8 cellular contexts compared by ENCODE assay signal in the genomic region with DNA sequence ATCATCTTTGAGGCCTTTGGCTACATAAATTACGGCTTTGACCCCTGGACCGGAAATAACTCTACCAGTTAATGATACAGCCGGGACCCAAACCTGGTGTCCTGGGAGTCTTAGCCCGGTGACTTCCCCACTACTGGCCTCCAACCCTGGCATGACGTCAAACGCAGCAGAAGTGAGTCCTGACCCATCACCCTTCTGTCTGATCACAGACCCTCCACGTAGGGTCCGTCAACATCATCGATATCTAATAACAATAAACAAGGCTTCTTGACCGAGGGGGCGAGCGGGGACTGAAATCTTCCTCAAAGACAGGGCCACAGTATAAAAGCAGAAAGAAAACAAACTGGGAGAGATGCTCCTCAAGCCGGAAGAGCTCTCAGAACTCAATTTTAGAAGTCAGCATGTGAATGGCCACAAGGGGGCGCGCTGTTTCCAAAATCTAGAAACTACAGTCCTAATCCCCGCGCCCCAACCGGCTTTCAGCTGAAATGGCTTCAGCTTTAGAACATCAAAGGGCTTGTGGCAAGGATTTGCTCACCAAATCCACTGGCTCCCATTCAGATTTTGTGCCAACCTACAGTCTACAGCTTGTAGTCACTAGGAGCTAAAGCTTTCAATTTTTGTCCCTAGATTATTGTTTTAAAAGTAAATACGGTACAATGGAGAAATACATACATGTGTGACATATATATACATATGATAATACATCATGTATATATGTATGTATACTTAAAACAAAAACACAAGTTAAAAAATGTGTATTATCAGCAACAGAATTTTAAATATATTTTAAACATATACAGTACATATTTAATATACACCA. TPM values are rescaled to one million over a fixed set of nuclear protein-coding genes. Genes with fewer than 3 reads are reported as not detected.
DNase-seq lines count a peak whose midpoint lies in the region; ATAC-seq lines count a peak whose summit lies in the region.

No MANE protein-coding gene starts in this region.

- ATAC-seq in GM18520 (IDR thresholded peaks at IDR 0.05; ENCODE audit: unreplicated experiment) (peak; percentile 19), HG03442 (IDR thresholded peaks at IDR 0.05; ENCODE audit: unreplicated experiment) (peak; percentile 28)

- DNase-seq in A172 (ENCODE audit: low spot score) (peak; percentile 87), NCI-H524 (lab: John Stamatoyannopoulos, UW) (peak; percentile 69 to 84), cerebellum (ENCODE audit: low spot score) (peak; percentile 82), left kidney (ENCODE audit: low read depth, low spot score) (peak; percentile 97)
- peak; percentile 88 for DNase-seq in activated CD4-positive, alpha-beta T cell treated with anti-CD3 and anti-CD28 coated beads for 1 hour
- peak; percentile 95 for DNase-seq in stimulated activated CD4-positive, alpha-beta T cell treated with anti-CD3 and anti-CD28 coated beads, Interleukin-4, amount 100 ng/mL, for 1 hour

RNA-seq across cellular contexts. Expression of gene ENPP6, which starts 46.4 kb away (rescaled TPM):
- total RNA-seq in A172 (2014; rRNA removed; shearing (Covaris generic)): not detected in 2 replicates
- total RNA-seq in cerebellum: 1.2 TPM

Comparison
In these comparisons a context has a peak if more than half of its experiments do, and no peak if none do; other contexts are left out.
1. Peak in every context shown above with its lines: DNase-seq and ATAC-seq.